1 cellular context compared by ENCODE assay signal in genomic region chr10:34736976-34737771, GRCh38.
TF ChIP-seq lines count a peak whose summit lies in the region.

No MANE protein-coding gene starts in this region.

TF ChIP-seq in GM12878, 131 proteins besides CTCF, POLR2A, EP300 and RAD21:
- no peak for TF ChIP-seq ZNF687 (IDR thresholded peaks at IDR 0.05)
- no peak for TF ChIP-seq PAX5 (IDR thresholded peaks at IDR 0.05; ENCODE audit: borderline replicate concordance, low read depth, low read length)
- no peak for TF ChIP-seq CEBPZ (IDR thresholded peaks at IDR 0.05; ENCODE audit: low read depth, low read length)
- 0 out of 2 replicates have a peak, but pooled peaks have one; percentile 20 for TF ChIP-seq MLLT1 (IDR thresholded peaks at IDR 0.05)
- TF ChIP-seq RBBP5 (conservative IDR thresholded peaks at IDR 0.05) = no peak
- no peak for TF ChIP-seq ZBTB40 (IDR thresholded peaks at IDR 0.05; ENCODE audit: borderline replicate concordance)
